ENCODE assay signal across 13 cellular contexts in genomic region chr10:101323495-101323894, GRCh38.
"Had no signal": no experiment of that assay in that cellular context is flagged by ENCODE, and none has a peak within 500 bp of the region (broad histone marks: within the 10 kb centered on the region; RNA-seq: fewer than 3 reads in every experiment).

No MANE protein-coding gene starts in this region.

- H3K4me3 ChIP-seq: adrenal gland, cardiac muscle cell, thyroid gland had no signal

- H3K4me3 Mint-ChIP-seq: activated CD8-positive, alpha-beta T cell treated with anti-CD3 and anti-CD28 coated beads, Interleukin-2, amount 10 ng/mL, durations not matched to agents 7 days and 5 days; activated naive CD4-positive, alpha-beta T cell treated with anti-CD3 and anti-CD28 coated beads, Interleukin-2, amount 50 U/mL, for 24 hours; mesothelial cell of epicardium; stimulated activated memory B cell treated with anti-CD40 and anti-IgM and Interleukin-4, amounts not matched to agents 10 μg/mL and 1 μg/mL and 100 μg/mL, for 72 hours had no signal

- H3K9me3 ChIP-seq: adrenal gland, thyroid gland had no signal

- H2AFZ ChIP-seq: parathyroid adenoma had no signal

- H3K4me1 Mint-ChIP-seq: activated naive CD4-positive, alpha-beta T cell treated with anti-CD3 and anti-CD28 coated beads, Interleukin-2, amount 50 U/mL, for 24 hours; stimulated activated memory B cell treated with anti-CD40 and anti-IgM and Interleukin-4, amounts not matched to agents 10 μg/mL and 1 μg/mL and 100 μg/mL, for 72 hours had no signal

- H3K4me1 ChIP-seq: adrenal gland, foreskin keratinocyte, parathyroid adenoma, thyroid gland had no signal

- H3K27ac Mint-ChIP-seq: activated CD8-positive, alpha-beta T cell treated with anti-CD3 and anti-CD28 coated beads, Interleukin-2, amount 10 ng/mL, durations not matched to agents 7 days and 5 days; activated naive CD4-positive, alpha-beta T cell treated with anti-CD3 and anti-CD28 coated beads, Interleukin-2, amount 50 U/mL, for 24 hours; mesothelial cell of epicardium; stimulated activated memory B cell treated with anti-CD40 and anti-IgM and Interleukin-4, amounts not matched to agents 10 μg/mL and 1 μg/mL and 100 μg/mL, for 72 hours had no signal

- ATAC-seq: activated CD8-positive, alpha-beta T cell treated with anti-CD3 and anti-CD28 coated beads, Interleukin-2, amount 10 ng/mL, durations not matched to agents 7 days and 5 days; foreskin keratinocyte; stimulated activated memory B cell treated with anti-CD40 and anti-IgM and Interleukin-4, amounts not matched to agents 10 μg/mL and 1 μg/mL and 100 μg/mL, for 72 hours had no signal

- H3K36me3 Mint-ChIP-seq: activated naive CD4-positive, alpha-beta T cell treated with anti-CD3 and anti-CD28 coated beads, Interleukin-2, amount 50 U/mL, for 24 hours; stimulated activated memory B cell treated with anti-CD40 and anti-IgM and Interleukin-4, amounts not matched to agents 10 μg/mL and 1 μg/mL and 100 μg/mL, for 72 hours had no signal

- H3K36me3 ChIP-seq: adrenal gland, cardiac muscle cell, thyroid gland had no signal

- DNase-seq: activated CD8-positive, alpha-beta memory T cell treated with anti-CD3 and anti-CD28 coated beads, Interleukin-2, amount 50 U/mL, for 4 hours; activated CD8-positive, alpha-beta T cell treated with anti-CD3 and anti-CD28 coated beads, Interleukin-2, amount 10 ng/mL, durations not matched to agents 7 days and 5 days; activated effector memory CD4-positive, alpha-beta T cell treated with anti-CD3 and anti-CD28 coated beads, Interleukin-2, amount 50 U/mL, for 16 hours; activated T-cell treated with anti-CD3 and anti-CD28 coated beads, Interleukin-2, amount 50 U/mL, for 48 hours; adrenal gland; foreskin keratinocyte; T-helper 1 cell; thyroid gland had no signal

- H3K9ac ChIP-seq: parathyroid adenoma had no signal

- H3K9me3 Mint-ChIP-seq: activated naive CD4-positive, alpha-beta T cell treated with anti-CD3 and anti-CD28 coated beads, Interleukin-2, amount 50 U/mL, for 24 hours had no signal

- H3K27me3 ChIP-seq: cardiac muscle cell, thyroid gland had no signal

- H3K79me2 ChIP-seq: parathyroid adenoma had no signal
